Comparison of ENCODE assay signal across 1 cellular context in the genomic region with DNA sequence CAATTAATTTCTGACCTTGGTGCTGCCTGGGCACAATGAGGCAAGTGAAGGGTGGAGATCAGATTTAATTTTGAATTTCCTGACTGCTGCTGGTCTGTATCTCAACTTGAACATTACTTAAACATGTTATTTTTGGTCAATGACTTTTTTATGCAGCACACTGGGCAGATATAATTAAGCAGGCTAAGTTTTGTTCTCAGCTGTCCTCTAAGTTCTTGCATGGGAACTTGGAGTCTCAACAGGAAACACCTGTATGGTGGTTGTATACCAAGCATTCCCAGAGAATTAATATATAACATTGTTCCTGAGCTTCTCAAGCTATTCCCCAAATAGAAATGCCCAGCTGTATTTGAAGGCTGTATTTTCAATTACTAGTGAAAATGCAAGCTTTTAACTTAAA.
TF ChIP-seq lines count a peak whose summit lies in the region.

No MANE protein-coding gene starts in this region.

TF ChIP-seq in GM23338, 12 proteins besides CTCF, POLR2A, EP300 and RAD21:
- TF ChIP-seq, protein P1, sequence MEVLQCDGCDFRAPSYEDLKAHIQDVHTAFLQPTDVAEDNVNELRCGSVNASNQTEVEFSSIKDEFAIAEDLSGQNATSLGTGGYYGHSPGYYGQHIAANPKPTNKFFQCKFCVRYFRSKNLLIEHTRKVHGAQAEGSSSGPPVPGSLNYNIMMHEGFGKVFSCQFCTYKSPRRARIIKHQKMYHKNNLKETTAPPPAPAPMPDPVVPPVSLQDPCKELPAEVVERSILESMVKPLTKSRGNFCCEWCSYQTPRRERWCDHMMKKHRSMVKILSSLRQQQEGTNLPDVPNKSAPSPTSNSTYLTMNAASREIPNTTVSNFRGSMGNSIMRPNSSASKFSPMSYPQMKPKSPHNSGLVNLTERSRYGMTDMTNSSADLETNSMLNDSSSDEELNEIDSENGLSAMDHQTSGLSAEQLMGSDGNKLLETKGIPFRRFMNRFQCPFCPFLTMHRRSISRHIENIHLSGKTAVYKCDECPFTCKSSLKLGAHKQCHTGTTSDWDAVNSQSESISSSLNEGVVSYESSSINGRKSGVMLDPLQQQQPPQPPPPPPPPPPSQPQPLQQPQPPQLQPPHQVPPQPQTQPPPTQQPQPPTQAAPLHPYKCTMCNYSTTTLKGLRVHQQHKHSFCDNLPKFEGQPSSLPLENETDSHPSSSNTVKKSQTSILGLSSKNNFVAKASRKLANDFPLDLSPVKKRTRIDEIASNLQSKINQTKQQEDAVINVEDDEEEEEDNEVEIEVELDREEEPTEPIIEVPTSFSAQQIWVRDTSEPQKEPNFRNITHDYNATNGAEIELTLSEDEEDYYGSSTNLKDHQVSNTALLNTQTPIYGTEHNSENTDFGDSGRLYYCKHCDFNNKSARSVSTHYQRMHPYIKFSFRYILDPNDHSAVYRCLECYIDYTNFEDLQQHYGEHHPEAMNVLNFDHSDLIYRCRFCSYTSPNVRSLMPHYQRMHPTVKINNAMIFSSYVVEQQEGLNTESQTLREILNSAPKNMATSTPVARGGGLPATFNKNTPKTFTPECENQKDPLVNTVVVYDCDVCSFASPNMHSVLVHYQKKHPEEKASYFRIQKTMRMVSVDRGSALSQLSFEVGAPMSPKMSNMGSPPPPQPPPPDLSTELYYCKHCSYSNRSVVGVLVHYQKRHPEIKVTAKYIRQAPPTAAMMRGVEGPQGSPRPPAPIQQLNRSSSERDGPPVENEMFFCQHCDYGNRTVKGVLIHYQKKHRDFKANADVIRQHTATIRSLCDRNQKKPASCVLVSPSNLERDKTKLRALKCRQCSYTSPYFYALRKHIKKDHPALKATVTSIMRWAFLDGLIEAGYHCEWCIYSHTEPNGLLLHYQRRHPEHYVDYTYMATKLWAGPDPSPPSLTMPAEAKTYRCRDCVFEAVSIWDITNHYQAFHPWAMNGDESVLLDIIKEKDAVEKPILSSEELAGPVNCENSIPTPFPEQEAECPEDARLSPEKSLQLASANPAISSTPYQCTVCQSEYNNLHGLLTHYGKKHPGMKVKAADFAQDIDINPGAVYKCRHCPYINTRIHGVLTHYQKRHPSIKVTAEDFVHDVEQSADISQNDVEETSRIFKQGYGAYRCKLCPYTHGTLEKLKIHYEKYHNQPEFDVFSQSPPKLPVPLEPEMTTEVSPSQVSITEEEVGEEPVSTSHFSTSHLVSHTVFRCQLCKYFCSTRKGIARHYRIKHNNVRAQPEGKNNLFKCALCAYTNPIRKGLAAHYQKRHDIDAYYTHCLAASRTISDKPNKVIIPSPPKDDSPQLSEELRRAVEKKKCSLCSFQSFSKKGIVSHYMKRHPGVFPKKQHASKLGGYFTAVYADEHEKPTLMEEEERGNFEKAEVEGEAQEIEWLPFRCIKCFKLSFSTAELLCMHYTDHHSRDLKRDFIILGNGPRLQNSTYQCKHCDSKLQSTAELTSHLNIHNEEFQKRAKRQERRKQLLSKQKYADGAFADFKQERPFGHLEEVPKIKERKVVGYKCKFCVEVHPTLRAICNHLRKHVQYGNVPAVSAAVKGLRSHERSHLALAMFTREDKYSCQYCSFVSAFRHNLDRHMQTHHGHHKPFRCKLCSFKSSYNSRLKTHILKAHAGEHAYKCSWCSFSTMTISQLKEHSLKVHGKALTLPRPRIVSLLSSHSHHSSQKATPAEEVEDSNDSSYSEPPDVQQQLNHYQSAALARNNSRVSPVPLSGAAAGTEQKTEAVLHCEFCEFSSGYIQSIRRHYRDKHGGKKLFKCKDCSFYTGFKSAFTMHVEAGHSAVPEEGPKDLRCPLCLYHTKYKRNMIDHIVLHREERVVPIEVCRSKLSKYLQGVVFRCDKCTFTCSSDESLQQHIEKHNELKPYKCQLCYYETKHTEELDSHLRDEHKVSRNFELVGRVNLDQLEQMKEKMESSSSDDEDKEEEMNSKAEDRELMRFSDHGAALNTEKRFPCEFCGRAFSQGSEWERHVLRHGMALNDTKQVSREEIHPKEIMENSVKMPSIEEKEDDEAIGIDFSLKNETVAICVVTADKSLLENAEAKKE (CRISPR knock-in tag; IDR thresholded peaks at IDR 0.05) = no peak
- TF ChIP-seq EZH2phosphoT487 (IDR thresholded peaks at IDR 0.05; ENCODE audit: unreplicated experiment) (no peak), ZNF331 (CRISPR knock-in tag; IDR thresholded peaks at IDR 0.05; ENCODE audit: low read depth) (no peak), CREB1 (CRISPR knock-in tag; IDR thresholded peaks at IDR 0.05; ENCODE audit: low read depth) (no peak)
- TF ChIP-seq, protein P2, sequence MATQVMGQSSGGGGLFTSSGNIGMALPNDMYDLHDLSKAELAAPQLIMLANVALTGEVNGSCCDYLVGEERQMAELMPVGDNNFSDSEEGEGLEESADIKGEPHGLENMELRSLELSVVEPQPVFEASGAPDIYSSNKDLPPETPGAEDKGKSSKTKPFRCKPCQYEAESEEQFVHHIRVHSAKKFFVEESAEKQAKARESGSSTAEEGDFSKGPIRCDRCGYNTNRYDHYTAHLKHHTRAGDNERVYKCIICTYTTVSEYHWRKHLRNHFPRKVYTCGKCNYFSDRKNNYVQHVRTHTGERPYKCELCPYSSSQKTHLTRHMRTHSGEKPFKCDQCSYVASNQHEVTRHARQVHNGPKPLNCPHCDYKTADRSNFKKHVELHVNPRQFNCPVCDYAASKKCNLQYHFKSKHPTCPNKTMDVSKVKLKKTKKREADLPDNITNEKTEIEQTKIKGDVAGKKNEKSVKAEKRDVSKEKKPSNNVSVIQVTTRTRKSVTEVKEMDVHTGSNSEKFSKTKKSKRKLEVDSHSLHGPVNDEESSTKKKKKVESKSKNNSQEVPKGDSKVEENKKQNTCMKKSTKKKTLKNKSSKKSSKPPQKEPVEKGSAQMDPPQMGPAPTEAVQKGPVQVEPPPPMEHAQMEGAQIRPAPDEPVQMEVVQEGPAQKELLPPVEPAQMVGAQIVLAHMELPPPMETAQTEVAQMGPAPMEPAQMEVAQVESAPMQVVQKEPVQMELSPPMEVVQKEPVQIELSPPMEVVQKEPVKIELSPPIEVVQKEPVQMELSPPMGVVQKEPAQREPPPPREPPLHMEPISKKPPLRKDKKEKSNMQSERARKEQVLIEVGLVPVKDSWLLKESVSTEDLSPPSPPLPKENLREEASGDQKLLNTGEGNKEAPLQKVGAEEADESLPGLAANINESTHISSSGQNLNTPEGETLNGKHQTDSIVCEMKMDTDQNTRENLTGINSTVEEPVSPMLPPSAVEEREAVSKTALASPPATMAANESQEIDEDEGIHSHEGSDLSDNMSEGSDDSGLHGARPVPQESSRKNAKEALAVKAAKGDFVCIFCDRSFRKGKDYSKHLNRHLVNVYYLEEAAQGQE (IDR thresholded peaks at IDR 0.05; ENCODE audit: unreplicated experiment) = no peak
